8 cellular contexts compared by ENCODE assay signal in the genomic region with DNA sequence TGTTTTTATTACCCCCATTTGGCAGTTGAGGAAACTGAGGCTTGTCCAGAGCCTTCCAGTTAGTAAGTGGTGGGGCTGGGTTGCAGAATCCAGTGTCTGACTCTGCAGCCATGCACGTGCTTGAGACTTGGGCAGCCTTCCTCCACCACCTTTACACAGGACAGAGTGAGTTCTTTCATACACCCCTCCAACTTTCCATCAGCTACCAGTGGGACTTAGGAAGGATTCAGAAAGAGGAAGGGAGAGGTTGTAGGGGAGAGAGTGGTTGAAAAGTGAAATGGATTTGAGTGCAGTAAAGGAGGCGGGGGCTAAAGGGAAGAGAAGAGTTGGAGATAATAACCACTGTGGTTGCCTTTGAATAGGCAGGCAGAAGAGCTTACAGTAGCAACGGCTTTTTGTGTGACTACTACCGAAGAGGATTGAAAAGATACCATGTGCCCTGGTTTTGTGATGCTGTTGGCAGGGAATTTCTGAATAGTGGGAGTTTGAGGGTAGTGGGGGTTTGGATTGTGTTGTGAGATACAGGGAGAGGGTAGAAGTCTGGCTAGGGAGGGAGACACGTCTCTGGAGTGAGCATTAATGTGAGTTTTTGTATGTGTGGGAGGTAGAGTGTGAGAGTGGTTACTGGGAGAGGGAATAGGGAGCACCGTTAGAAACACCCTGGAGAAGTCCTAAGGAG. TPM values are rescaled to one million over a fixed set of nuclear protein-coding genes. Genes with fewer than 3 reads are reported as not detected.
A peak's percentile ranks its signal among the peaks of the same experiment; 100 is the strongest.
DNase-seq lines count a peak whose midpoint lies in the region; ATAC-seq and TF ChIP-seq lines count a peak whose summit lies in the region.

No MANE protein-coding gene starts in this region.

- H3K9me2 ChIP-seq in OCI-LY7 (ENCODE audit: insufficient read depth, low read length), result no peaks in the 10 kb centered on the region

- H4K20me1 ChIP-seq in OCI-LY7 (ENCODE audit: insufficient read depth, low read length), result no peaks in the 10 kb centered on the region

- H3K4me3 ChIP-seq in OCI-LY7 (ENCODE audit: low read depth, low read length, poor library complexity, severe bottlenecking), result peak overlapping the region; percentile 92
- H3K4me3 ChIP-seq in fibroblast of pulmonary artery (replicated peaks; ENCODE audit: low read depth, low read length), result peak overlapping the region; percentile 73
- peak overlapping the region; percentile 89 to 97 (median 93) for H3K4me3 ChIP-seq in stomach

- TF ChIP-seq POLR2A in stomach (IDR thresholded peaks at IDR 0.05), result no peak

- H3K9me3 ChIP-seq in OCI-LY7 (ENCODE audit: low read length) (no peaks in the 10 kb centered on the region; the same call in 1 of the 2 replicates), stomach (no peaks in the 10 kb centered on the region)

- TF ChIP-seq CTCF in OCI-LY7 (conservative IDR thresholded peaks at IDR 0.05; ENCODE audit: low read length) (no peak), fibroblast of pulmonary artery (IDR thresholded peaks at IDR 0.05; ENCODE audit: low read length, missing control alignments) (no peak), stomach (IDR thresholded peaks at IDR 0.05) (no peak), GM13976 (IDR thresholded peaks at IDR 0.05; ENCODE audit: borderline replicate concordance, control extremely low read depth, extremely low read depth, insufficient read depth, missing control alignments) (no peak)

- intact Hi-C loops in OCI-LY7 (cut with micrococcal nuclease; ENCODE audit: unreplicated experiment), result loop anchor here (2.0 kb wide), 1 partner anchor 50 kb away; no protein-coding TSS in a partner anchor
- intact Hi-C loops in stomach (cut with DNase I; ENCODE audit: low total_unique reads), result no loop called here

- no peak overlapping the region; the same call in 1 of the 2 replicates for H2AFZ ChIP-seq in OCI-LY7 (ENCODE audit: low read length)

- H3K27ac ChIP-seq in OCI-LY7 (ENCODE audit: low read depth, low read length, poor library complexity, severe bottlenecking) (peak overlapping the region; percentile 82), stomach (peak overlapping the region in 3 of 5 donors; percentile 5 to 96 (median 94))

- no peak for TF ChIP-seq EP300 in stomach (IDR thresholded peaks at IDR 0.05)

- no peaks in the 10 kb centered on the region for H3K27me3 ChIP-seq in stomach

- 17 to 32% (median 21%) methylated on average over 6 of the region's 6 CpGs for WGBS in stomach, 5 donors

- peaks cover 63% of the 10 kb centered on the region for H3K79me2 ChIP-seq in OCI-LY7 (ENCODE audit: insufficient read depth, low read depth, low read length)

- no TSS peak for BruUV-seq in OCI-LY7 (replicated peaks; lab: Mats Ljungman, UMichigan)

- H3K4me2 ChIP-seq in OCI-LY7 (ENCODE audit: low read length), result peak overlapping the region; percentile 81

- POLR2A ChIA-PET in OCI-LY7 (lab: Charles Lee), result interaction anchor here (0.6 to 1.6 kb wide), 4 partner anchors 9 to 51 kb away, joined by 3 to 8 read pairs (median 4); no protein-coding TSS in a partner anchor

- peaks cover 22% of the 10 kb centered on the region for H3K36me3 ChIP-seq in OCI-LY7 (ENCODE audit: insufficient read depth, low read length)
- H3K36me3 ChIP-seq in stomach, result no peaks in the 10 kb centered on the region

- CTCF ChIA-PET in OCI-LY7 (lab: Charles Lee; ENCODE audit: unreplicated experiment), result interaction anchor here (0.6 to 1.0 kb wide), 2 partner anchors 20 to 292 kb away, joined by 3 read pairs; no protein-coding TSS in a partner anchor

- no peak for ATAC-seq in activated CD4-positive, CD25-positive, alpha-beta regulatory T cell treated with anti-CD3 and anti-CD28 coated beads, Interleukin-2, amount 50 U/mL, for 24 hours

- in situ Hi-C loops in GM13976 (cut with MboI; ENCODE audit: low sequenced_read_pairs, unreplicated experiment), result no loop called here

- peak in 2 of 3 experiments; percentile 19 to 58 for DNase-seq in NCI-H1417 (lab: John Stamatoyannopoulos, UW)
- no peak for DNase-seq in NCI-H1417 treated with DMSO at 0.1 percent for 48 hours (lab: John Stamatoyannopoulos, UW)
- peak; percentile 44 for DNase-seq in OCI-LY7 (ENCODE audit: low spot score)
- DNase-seq in fibroblast of pulmonary artery (ENCODE audit: low read depth), result peak; percentile 19
- DNase-seq in stomach, result no peak
- DNase-seq in HCEC 1CT, result no peak
- no peak for DNase-seq in GM13976 (ENCODE audit: low spot score)

- H3K4me1 ChIP-seq in OCI-LY7 (ENCODE audit: insufficient read depth, low read length, poor library complexity, severe bottlenecking) (peaks cover 59% of the 10 kb centered on the region), stomach (peaks cover 19 to 65% (median 48%) of the 10 kb centered on the region in 4 donors)

RNA-seq across cellular contexts. Expression of gene UVRAG, which starts 1.7 kb away (rescaled TPM):
- total RNA-seq in OCI-LY7 (2014; rRNA removed; shearing (Covaris generic)), result 34.9 and 43.7 TPM in 2 replicates
- 62.2 and 73.3 TPM in 2 replicates for total RNA-seq in OCI-LY7 (2022)
- 10 to 100 TPM; 18.8 to 55.5 (median 33.0) TPM for total RNA-seq in stomach
- 1 to 10 TPM; 4.7 to 8.9 (median 6.5) TPM for polyA plus RNA-seq in stomach

RNA-seq across cellular contexts. Expression of gene DGAT2, which starts 48.1 kb away (rescaled TPM):
- 6.5 and 13.8 TPM in 2 replicates for total RNA-seq in OCI-LY7 (2014; rRNA removed; shearing (Covaris generic))
- total RNA-seq in OCI-LY7 (2022) (5.6 and 7.0 TPM in 2 replicates), stomach (10 to 100 TPM in 1 of 5 donors, 1 to 10 TPM in 1, under 1 TPM in 1, not detected in 2; 0.45 to 16.1 (median 5.5) TPM)
- polyA plus RNA-seq in stomach, result 1 to 10 TPM; 1.7 to 5.0 (median 2.4) TPM

Comparison
In these comparisons a context has a peak if more than half of its experiments do, and no peak if none do; other contexts are left out.
1. DNase-seq: peak in NCI-H1417 (2 of 3), OCI-LY7 (single experiment) and fibroblast of pulmonary artery (single experiment); none in NCI-H1417 treated with DMSO at 0.1 percent for 48 hours (single experiment), stomach (single experiment), HCEC 1CT (single experiment) and GM13976 (single experiment).
2. Peak in every context shown above with its lines, with median percentiles within 50 percentile points of each other: H3K4me3 ChIP-seq.